ENCODE assay signal across 2 cellular contexts in genomic region chr1:195903203-195903602, GRCh38.
TF ChIP-seq lines count a peak whose summit lies in the region.

No MANE protein-coding gene starts in this region.

TF ChIP-seq in GM23338, 12 proteins besides CTCF, POLR2A, EP300 and RAD21:
- TF ChIP-seq, protein P1, sequence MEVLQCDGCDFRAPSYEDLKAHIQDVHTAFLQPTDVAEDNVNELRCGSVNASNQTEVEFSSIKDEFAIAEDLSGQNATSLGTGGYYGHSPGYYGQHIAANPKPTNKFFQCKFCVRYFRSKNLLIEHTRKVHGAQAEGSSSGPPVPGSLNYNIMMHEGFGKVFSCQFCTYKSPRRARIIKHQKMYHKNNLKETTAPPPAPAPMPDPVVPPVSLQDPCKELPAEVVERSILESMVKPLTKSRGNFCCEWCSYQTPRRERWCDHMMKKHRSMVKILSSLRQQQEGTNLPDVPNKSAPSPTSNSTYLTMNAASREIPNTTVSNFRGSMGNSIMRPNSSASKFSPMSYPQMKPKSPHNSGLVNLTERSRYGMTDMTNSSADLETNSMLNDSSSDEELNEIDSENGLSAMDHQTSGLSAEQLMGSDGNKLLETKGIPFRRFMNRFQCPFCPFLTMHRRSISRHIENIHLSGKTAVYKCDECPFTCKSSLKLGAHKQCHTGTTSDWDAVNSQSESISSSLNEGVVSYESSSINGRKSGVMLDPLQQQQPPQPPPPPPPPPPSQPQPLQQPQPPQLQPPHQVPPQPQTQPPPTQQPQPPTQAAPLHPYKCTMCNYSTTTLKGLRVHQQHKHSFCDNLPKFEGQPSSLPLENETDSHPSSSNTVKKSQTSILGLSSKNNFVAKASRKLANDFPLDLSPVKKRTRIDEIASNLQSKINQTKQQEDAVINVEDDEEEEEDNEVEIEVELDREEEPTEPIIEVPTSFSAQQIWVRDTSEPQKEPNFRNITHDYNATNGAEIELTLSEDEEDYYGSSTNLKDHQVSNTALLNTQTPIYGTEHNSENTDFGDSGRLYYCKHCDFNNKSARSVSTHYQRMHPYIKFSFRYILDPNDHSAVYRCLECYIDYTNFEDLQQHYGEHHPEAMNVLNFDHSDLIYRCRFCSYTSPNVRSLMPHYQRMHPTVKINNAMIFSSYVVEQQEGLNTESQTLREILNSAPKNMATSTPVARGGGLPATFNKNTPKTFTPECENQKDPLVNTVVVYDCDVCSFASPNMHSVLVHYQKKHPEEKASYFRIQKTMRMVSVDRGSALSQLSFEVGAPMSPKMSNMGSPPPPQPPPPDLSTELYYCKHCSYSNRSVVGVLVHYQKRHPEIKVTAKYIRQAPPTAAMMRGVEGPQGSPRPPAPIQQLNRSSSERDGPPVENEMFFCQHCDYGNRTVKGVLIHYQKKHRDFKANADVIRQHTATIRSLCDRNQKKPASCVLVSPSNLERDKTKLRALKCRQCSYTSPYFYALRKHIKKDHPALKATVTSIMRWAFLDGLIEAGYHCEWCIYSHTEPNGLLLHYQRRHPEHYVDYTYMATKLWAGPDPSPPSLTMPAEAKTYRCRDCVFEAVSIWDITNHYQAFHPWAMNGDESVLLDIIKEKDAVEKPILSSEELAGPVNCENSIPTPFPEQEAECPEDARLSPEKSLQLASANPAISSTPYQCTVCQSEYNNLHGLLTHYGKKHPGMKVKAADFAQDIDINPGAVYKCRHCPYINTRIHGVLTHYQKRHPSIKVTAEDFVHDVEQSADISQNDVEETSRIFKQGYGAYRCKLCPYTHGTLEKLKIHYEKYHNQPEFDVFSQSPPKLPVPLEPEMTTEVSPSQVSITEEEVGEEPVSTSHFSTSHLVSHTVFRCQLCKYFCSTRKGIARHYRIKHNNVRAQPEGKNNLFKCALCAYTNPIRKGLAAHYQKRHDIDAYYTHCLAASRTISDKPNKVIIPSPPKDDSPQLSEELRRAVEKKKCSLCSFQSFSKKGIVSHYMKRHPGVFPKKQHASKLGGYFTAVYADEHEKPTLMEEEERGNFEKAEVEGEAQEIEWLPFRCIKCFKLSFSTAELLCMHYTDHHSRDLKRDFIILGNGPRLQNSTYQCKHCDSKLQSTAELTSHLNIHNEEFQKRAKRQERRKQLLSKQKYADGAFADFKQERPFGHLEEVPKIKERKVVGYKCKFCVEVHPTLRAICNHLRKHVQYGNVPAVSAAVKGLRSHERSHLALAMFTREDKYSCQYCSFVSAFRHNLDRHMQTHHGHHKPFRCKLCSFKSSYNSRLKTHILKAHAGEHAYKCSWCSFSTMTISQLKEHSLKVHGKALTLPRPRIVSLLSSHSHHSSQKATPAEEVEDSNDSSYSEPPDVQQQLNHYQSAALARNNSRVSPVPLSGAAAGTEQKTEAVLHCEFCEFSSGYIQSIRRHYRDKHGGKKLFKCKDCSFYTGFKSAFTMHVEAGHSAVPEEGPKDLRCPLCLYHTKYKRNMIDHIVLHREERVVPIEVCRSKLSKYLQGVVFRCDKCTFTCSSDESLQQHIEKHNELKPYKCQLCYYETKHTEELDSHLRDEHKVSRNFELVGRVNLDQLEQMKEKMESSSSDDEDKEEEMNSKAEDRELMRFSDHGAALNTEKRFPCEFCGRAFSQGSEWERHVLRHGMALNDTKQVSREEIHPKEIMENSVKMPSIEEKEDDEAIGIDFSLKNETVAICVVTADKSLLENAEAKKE (CRISPR knock-in tag; IDR thresholded peaks at IDR 0.05) = no peak
- TF ChIP-seq STAT1 (IDR thresholded peaks at IDR 0.05; ENCODE audit: unreplicated experiment) (no peak), CREB1 (CRISPR knock-in tag; IDR thresholded peaks at IDR 0.05; ENCODE audit: low read depth) (no peak), NANOG (IDR thresholded peaks at IDR 0.05; ENCODE audit: borderline replicate concordance) (no peak), POLR2AphosphoS5 (IDR thresholded peaks at IDR 0.05; ENCODE audit: low read depth) (no peak), EZH2phosphoT487 (IDR thresholded peaks at IDR 0.05; ENCODE audit: unreplicated experiment) (no peak), JUNB (IDR thresholded peaks at IDR 0.05; ENCODE audit: unreplicated experiment) (no peak), EZH2 (IDR thresholded peaks at IDR 0.05; ENCODE audit: low read depth, unreplicated experiment) (no peak), ZNF331 (CRISPR knock-in tag; IDR thresholded peaks at IDR 0.05; ENCODE audit: low read depth) (no peak), ETS1 (IDR thresholded peaks at IDR 0.05) (no peak), ZNF114 (CRISPR knock-in tag; IDR thresholded peaks at IDR 0.05) (no peak), REST (IDR thresholded peaks at IDR 0.05; ENCODE audit: unreplicated experiment) (no peak)

TF ChIP-seq in H1, 55 proteins besides CTCF, POLR2A, EP300 and RAD21 (continued from another document):
- no peak for TF ChIP-seq ZNF274 (IDR thresholded peaks at IDR 0.05; ENCODE audit: borderline replicate concordance, extremely low read depth, low read length)
- no peak for TF ChIP-seq POLR2AphosphoS5 (IDR thresholded peaks at IDR 0.05; ENCODE audit: low read depth, low read length)
- no peak for TF ChIP-seq SRF (IDR thresholded peaks at IDR 0.05; ENCODE audit: low read depth, low read length)
- no peak for TF ChIP-seq MAFK (IDR thresholded peaks at IDR 0.05; ENCODE audit: low read depth, low read length)
- TF ChIP-seq NRF1 (IDR thresholded peaks at IDR 0.05; ENCODE audit: low read depth, low read length) = no peak
- TF ChIP-seq JUN (IDR thresholded peaks at IDR 0.05; ENCODE audit: low read depth, low read length) = no peak
- no peak for TF ChIP-seq ATF3 (IDR thresholded peaks at IDR 0.05; ENCODE audit: insufficient read depth, low read depth, low read length)
